8 cellular contexts compared by ENCODE assay signal in the genomic region with DNA sequence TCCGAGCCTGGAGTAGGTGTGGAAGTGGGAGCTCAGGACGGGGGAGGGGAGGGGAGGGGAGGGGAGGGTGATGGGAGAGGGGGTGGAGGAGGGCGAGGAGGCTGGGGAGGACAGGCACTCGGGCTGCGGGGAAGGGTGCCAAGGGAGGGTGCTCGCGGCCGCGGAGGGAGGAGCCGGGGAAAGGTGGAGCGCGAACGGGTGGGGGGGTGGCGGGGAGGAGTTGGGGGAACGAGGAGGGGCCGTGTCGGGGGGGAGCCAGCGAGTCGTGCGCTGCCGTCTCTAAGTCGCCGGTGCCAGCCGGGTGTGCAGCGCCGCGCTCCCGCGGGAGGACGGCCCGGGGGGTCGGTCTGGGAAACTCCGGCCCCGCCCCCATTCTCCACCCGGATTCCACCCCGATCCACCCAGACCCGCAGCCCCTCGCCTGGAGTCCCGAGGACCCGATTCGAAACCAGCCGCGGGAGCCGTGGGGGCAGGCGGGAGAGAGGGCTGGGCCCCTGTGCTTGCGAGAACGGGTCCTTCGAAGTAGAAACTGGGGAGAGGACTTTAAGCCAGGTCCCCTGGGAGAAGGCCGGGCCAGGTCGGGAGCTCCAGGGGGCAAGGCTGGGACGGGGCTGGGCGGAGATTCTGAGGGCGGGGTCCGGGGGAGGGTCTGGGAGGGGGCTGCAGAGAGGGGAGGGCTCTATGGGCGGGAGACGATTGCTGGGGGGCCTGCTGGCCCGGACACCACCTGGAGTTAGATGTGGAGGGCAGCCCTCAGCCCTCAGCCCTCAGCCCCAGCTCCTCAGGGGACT. TPM values are rescaled to one million over a fixed set of nuclear protein-coding genes. Genes with fewer than 3 reads are reported as not detected.
A peak's percentile ranks its signal among the peaks of the same experiment; 100 is the strongest.
DNase-seq lines count a peak whose midpoint lies in the region; ATAC-seq and TF ChIP-seq lines count a peak whose summit lies in the region.

A gene with protein sequence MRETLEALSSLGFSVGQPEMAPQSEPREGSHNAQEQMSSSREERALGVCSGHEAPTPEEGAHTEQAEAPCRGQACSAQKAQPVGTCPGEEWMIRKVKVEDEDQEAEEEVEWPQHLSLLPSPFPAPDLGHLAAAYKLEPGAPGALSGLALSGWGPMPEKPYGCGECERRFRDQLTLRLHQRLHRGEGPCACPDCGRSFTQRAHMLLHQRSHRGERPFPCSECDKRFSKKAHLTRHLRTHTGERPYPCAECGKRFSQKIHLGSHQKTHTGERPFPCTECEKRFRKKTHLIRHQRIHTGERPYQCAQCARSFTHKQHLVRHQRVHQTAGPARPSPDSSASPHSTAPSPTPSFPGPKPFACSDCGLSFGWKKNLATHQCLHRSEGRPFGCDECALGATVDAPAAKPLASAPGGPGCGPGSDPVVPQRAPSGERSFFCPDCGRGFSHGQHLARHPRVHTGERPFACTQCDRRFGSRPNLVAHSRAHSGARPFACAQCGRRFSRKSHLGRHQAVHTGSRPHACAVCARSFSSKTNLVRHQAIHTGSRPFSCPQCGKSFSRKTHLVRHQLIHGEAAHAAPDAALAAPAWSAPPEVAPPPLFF (minus strand): TSS at position 143 of the 791 bp plus-strand sequence. CDS start 2,556 bp downstream, outside the sequence.

- H3K4me1 ChIP-seq in mucosa of stomach (ENCODE audit: control insufficient read depth, insufficient read depth, low read length) = peaks cover 18% of the 10 kb centered on the region
- H3K4me1 ChIP-seq in thoracic aorta (ENCODE audit: control insufficient read depth in 1 of 2, low read depth in 2 of 2) = peaks cover 4 to 12% of the 10 kb centered on the region in 2 donors

- H3K36me3 ChIP-seq in MG63 (no peaks in the 10 kb centered on the region), mucosa of stomach (ENCODE audit: control insufficient read depth, insufficient read depth, low read length) (no peaks in the 10 kb centered on the region), thoracic aorta (no peaks in the 10 kb centered on the region)

- peak within 1 kb of the TSS; percentile 39 for H3K9ac ChIP-seq in mucosa of stomach (ENCODE audit: low read length)

- H3K27me3 ChIP-seq in MG63 (no peaks in the 10 kb centered on the region), mucosa of stomach (ENCODE audit: control insufficient read depth, insufficient read depth, low read length) (peaks cover 18% of the 10 kb centered on the region), thoracic aorta (replicated peaks; ENCODE audit: insufficient read depth) (no peaks in the 10 kb centered on the region)

- H3K9me3 ChIP-seq in MG63 (no peaks in the 10 kb centered on the region), mucosa of stomach (ENCODE audit: control insufficient read depth, low read length) (no peaks in the 10 kb centered on the region), thoracic aorta (no peaks in the 10 kb centered on the region)

- no peak for ATAC-seq in thoracic aorta (ENCODE audit: insufficient number of reproducible peaks, low FRiP score, low read depth)

- no peak for TF ChIP-seq CTCF in epithelial cell of esophagus (IDR thresholded peaks at IDR 0.05; ENCODE audit: insufficient read depth, low read depth, low read length, missing control alignments)
- no peak for TF ChIP-seq CTCF in thoracic aorta (IDR thresholded peaks at IDR 0.05)

- no peak within 1 kb of the TSS for H3K27ac ChIP-seq in thoracic aorta

- H3K4me3 ChIP-seq in MG63 = peak within 1 kb of the TSS; percentile 19; the same call in 1 of the 2 replicates
- H3K4me3 ChIP-seq in epithelial cell of esophagus (ENCODE audit: low read length) = peak within 1 kb of the TSS; percentile 56
- no peak within 1 kb of the TSS for H3K4me3 ChIP-seq in mucosa of stomach (ENCODE audit: low read length)
- peak within 1 kb of the TSS; percentile 93 for H3K4me3 ChIP-seq in thoracic aorta

- DNase-seq in CD1c-positive myeloid dendritic cell (ENCODE audit: extremely low spot score) (peak; percentile 28), MG63 (no peak), epithelial cell of esophagus (ENCODE audit: low read depth) (no peak), thoracic aorta (ENCODE audit: low spot score) (no peak), NCI-H446 (lab: John Stamatoyannopoulos, UW) (no peak), DMS153 (lab: John Stamatoyannopoulos, UW) (no peak)
- peak; percentile 60 for DNase-seq in activated CD4-positive, alpha-beta T cell treated with anti-CD3 and anti-CD28 coated beads, Interleukin-2, amount 50 U/mL, for 1 hour

RNA-seq across cellular contexts. Expression of the gene that starts here (rescaled TPM):
- not detected in 2 replicates for total RNA-seq in MG63 (2014; rRNA removed; shearing (Covaris generic); ENCODE audit: low replicate concordance)
- total RNA-seq in thoracic aorta = 1 to 10 TPM; 4.6 to 7.4 TPM

Comparison
In these comparisons a context has a peak if more than half of its experiments do, and no peak if none do; other contexts are left out.
1. DNase-seq: peak in CD1c-positive myeloid dendritic cell (single experiment) and activated CD4-positive, alpha-beta T cell treated with anti-CD3 and anti-CD28 coated beads, Interleukin-2, amount 50 U/mL, for 1 hour (single experiment); none in MG63 (single experiment), epithelial cell of esophagus (single experiment), thoracic aorta (single experiment), NCI-H446 (0 of 2) and DMS153 (single experiment).